In the genomic region with DNA sequence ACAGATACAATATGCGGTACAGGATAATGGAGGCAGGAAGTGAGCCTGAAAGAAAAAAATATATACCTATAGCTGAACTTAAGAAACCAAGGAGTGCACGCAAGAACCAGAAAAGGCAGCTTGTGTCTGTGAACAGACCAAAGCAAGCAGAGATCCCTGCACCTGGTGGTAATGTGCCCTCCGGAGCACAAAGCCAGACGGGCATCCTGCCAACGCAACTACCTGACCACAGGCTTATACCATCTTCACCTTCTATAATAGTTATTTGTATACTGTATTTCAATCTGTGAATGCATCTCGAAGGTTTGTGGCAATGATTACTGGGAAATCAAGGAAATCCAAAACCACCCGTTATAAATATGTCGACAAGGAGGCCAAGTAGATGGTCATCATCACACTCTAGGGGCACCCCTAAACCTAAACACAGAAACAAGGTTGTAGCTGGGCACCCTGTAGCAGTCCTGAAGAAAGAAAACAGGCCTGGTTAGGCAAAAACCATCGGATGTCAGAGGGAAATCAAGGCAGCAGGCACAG, we compare ENCODE assay signal across 8 cellular contexts. TPM values are rescaled to one million over a fixed set of nuclear protein-coding genes. Genes with fewer than 3 reads are reported as not detected.
DNase-seq lines count a peak whose midpoint lies in the region; ATAC-seq and TF ChIP-seq lines count a peak whose summit lies in the region.

No MANE protein-coding gene starts in this region.

- no peaks in the 10 kb centered on the region for H3K36me3 ChIP-seq in esophagus squamous epithelium

- H3K9me3 Mint-ChIP-seq in neural crest cell (peaks cover 25% of the 10 kb centered on the region), type B pancreatic cell (no peaks in the 10 kb centered on the region)

- 5 to 6% methylated on average over 9 of the region's 9 CpGs for WGBS in esophagus squamous epithelium, 2 donors

- intact Hi-C loops in esophagus squamous epithelium (cut with DNase I) = no loop called here

- ATAC-seq in HG03039 (IDR thresholded peaks at IDR 0.05; ENCODE audit: unreplicated experiment) = peak; percentile 10

- H3K36me3 Mint-ChIP-seq in neural crest cell (ENCODE audit: low read depth) (peaks cover 13% of the 10 kb centered on the region), type B pancreatic cell (peaks cover 11% of the 10 kb centered on the region)

- no peaks in the 10 kb centered on the region for H3K9me3 ChIP-seq in esophagus squamous epithelium

- H3K4me1 Mint-ChIP-seq in neural crest cell = peaks cover 19% of the 10 kb centered on the region
- peaks cover 14% of the 10 kb centered on the region for H3K4me1 Mint-ChIP-seq in type B pancreatic cell (ENCODE audit: unreplicated experiment)

- H3K4me3 ChIP-seq in esophagus squamous epithelium = peak overlapping the region; percentile 72 to 97 (median 80)

- H3K27ac ChIP-seq in esophagus squamous epithelium = peak overlapping the region; percentile 89 to 93 (median 91)

- peaks cover 5 to 28% (median 7%) of the 10 kb centered on the region in 3 donors for H3K4me1 ChIP-seq in esophagus squamous epithelium

- H3K27me3 ChIP-seq in esophagus squamous epithelium = no peaks in the 10 kb centered on the region

- TF ChIP-seq POLR2A in esophagus squamous epithelium (IDR thresholded peaks at IDR 0.05) = no peak

- peak overlapping the region; percentile 97 for H3K4me3 Mint-ChIP-seq in neural crest cell
- H3K4me3 Mint-ChIP-seq in type B pancreatic cell = peak overlapping the region; percentile 94

- TF ChIP-seq CTCF in esophagus squamous epithelium (IDR thresholded peaks at IDR 0.05) = no peak
- no peak for TF ChIP-seq CTCF in neural crest cell (conservative IDR thresholded peaks at IDR 0.05)
- no peak for TF ChIP-seq CTCF in type B pancreatic cell (conservative IDR thresholded peaks at IDR 0.05)

- peak overlapping the region; percentile 25 for H3K27ac Mint-ChIP-seq in neural crest cell (ENCODE audit: unreplicated experiment)
- H3K27ac Mint-ChIP-seq in type B pancreatic cell = peak overlapping the region; percentile 92

- peak; percentile 14 for DNase-seq in NCI-H2227 (lab: John Stamatoyannopoulos, UW; ENCODE audit: unreplicated experiment)
- no peak for DNase-seq in NCI-H2227 treated with DMSO at 0.1 percent for 48 hours (lab: John Stamatoyannopoulos, UW)
- peak; percentile 15 for DNase-seq in NCI-H510A (lab: John Stamatoyannopoulos, UW)
- peak; percentile 34 for DNase-seq in activated T-cell treated with anti-CD3 and anti-CD28 coated beads for 1 hour (ENCODE audit: low read depth)
- no peak for DNase-seq in esophagus squamous epithelium (lab: John Stamatoyannopoulos, UW)
- no peak for DNase-seq in neural crest cell (ENCODE audit: low read depth, low spot score)
- DNase-seq in type B pancreatic cell (ENCODE audit: extremely low spot score, unreplicated experiment) = no peak

- H3K27me3 Mint-ChIP-seq in neural crest cell (ENCODE audit: low read depth) (no peaks in the 10 kb centered on the region), type B pancreatic cell (no peaks in the 10 kb centered on the region)

RNA-seq across cellular contexts. Expression of a gene that starts 0.8 kb away (rescaled TPM):
- total RNA-seq in esophagus squamous epithelium = 10 to 100 TPM in 2 of 4 donors, 1 to 10 TPM in 2; 4.9 to 15.1 (median 10.0) TPM
- total RNA-seq in neural crest cell = 9.5 and 10.2 TPM in 2 replicates
- total RNA-seq in type B pancreatic cell (ENCODE audit: low replicate concordance) = 18.3 and 19.2 TPM in 2 replicates

Comparison
In these comparisons a context has a peak if more than half of its experiments do, and no peak if none do; other contexts are left out.
1. DNase-seq: peak in NCI-H2227 (single experiment), NCI-H510A (single experiment) and activated T-cell treated with anti-CD3 and anti-CD28 coated beads for 1 hour (single experiment); none in NCI-H2227 treated with DMSO at 0.1 percent for 48 hours (single experiment), esophagus squamous epithelium (single experiment), neural crest cell (single experiment) and type B pancreatic cell (single experiment).